8 cellular contexts compared by ENCODE assay signal in genomic region chr2:172172513-172173217, GRCh38.
A peak's percentile ranks its signal among the peaks of the same experiment; 100 is the strongest.
DNase-seq lines count a peak whose midpoint lies in the region; ATAC-seq, FAIRE-seq and TF ChIP-seq lines count a peak whose summit lies in the region.

No MANE protein-coding gene starts in this region.

- DNase-seq in CD8-positive, alpha-beta memory T cell, result peak; percentile 34 to 67 (median 55)
- DNase-seq in HT1080 (ENCODE audit: low read depth) (peak; percentile 71), RWPE2 (ENCODE audit: low spot score) (no peak), frontal cortex (ENCODE audit: low spot score in 2 of 2) (peak; percentile 69 to 80)
- DNase-seq in activated gamma-delta T cell treated with anti-CD3 and anti-CD28 coated beads, Interleukin-2, amount 50 U/mL, for 16 hours (ENCODE audit: low read depth), result peak; percentile 40
- DNase-seq in stimulated activated naive CD8-positive, alpha-beta T cell treated with anti-CD3 and anti-CD28 coated beads, Interleukin-15, Interleukin-2, amounts not matched to agents 100 U/mL and 50 U/mL, for 24 hours, result peak; percentile 74

- H3K4me3 Mint-ChIP-seq in CD8-positive, alpha-beta memory T cell, result peak overlapping the region; percentile 24 to 78 (median 66)

- no peaks in the 10 kb centered on the region for H3F3A ChIP-seq in neural cell (ENCODE audit: insufficient read depth, low read length, poor library complexity, severe bottlenecking)

- H3K27me3 Mint-ChIP-seq in CD8-positive, alpha-beta memory T cell, result peaks cover 10 to 17% of the 10 kb centered on the region in 2 donors

- peak overlapping the region; percentile 50 for H3K4me3 ChIP-seq in CD8-positive, alpha-beta memory T cell (ENCODE audit: low read length)
- peak overlapping the region; percentile 46 for H3K4me3 ChIP-seq in RWPE2 (ENCODE audit: severe bottlenecking)
- peak overlapping the region; percentile 67 for H3K4me3 ChIP-seq in neural cell (ENCODE audit: low read length)

- no peak for TF ChIP-seq EP300 in neural cell (conservative IDR thresholded peaks at IDR 0.05; ENCODE audit: poor library complexity, severe bottlenecking)

- H3K9me3 Mint-ChIP-seq in CD8-positive, alpha-beta memory T cell, result peaks cover 0 to 2% (median 0%) of the 10 kb centered on the region in 5 donors

- H3K36me3 ChIP-seq in CD8-positive, alpha-beta memory T cell (ENCODE audit: insufficient read depth, low read length), result no peaks in the 10 kb centered on the region
- H3K36me3 ChIP-seq in RWPE2 (ENCODE audit: low read depth) (no peaks in the 10 kb centered on the region), neural cell (ENCODE audit: insufficient read depth, low read length) (no peaks in the 10 kb centered on the region)

- TF ChIP-seq RAD21 in neural cell (conservative IDR thresholded peaks at IDR 0.05), result peak; percentile 94

- H4K20me1 ChIP-seq in neural cell (ENCODE audit: insufficient read depth), result no peaks in the 10 kb centered on the region

- H3K4me2 ChIP-seq in neural cell (ENCODE audit: low read length), result no peak overlapping the region

- peaks cover 0 to 6% (median 0%) of the 10 kb centered on the region in 3 donors for H3K36me3 Mint-ChIP-seq in CD8-positive, alpha-beta memory T cell

- no peak overlapping the region for H3K27ac Mint-ChIP-seq in CD8-positive, alpha-beta memory T cell

- TF ChIP-seq CTCF in RWPE2 (IDR thresholded peaks at IDR 0.05; ENCODE audit: poor library complexity, severe bottlenecking) (peak; percentile 95), neural cell (IDR thresholded peaks at IDR 0.05; ENCODE audit: poor library complexity, severe bottlenecking) (peak; percentile 83)

- peaks cover 5 to 11% (median 7%) of the 10 kb centered on the region in 3 donors for H3K4me1 Mint-ChIP-seq in CD8-positive, alpha-beta memory T cell

- no peak for FAIRE-seq in frontal cortex (lab: Jason Lieb, UNC)

- no peaks in the 10 kb centered on the region for H3K27me3 ChIP-seq in CD8-positive, alpha-beta memory T cell (ENCODE audit: insufficient read depth, low read length, poor library complexity, severe bottlenecking)
- no peaks in the 10 kb centered on the region for H3K27me3 ChIP-seq in RWPE2 (ENCODE audit: insufficient read depth, poor library complexity, severe bottlenecking)
- peaks cover 17% of the 10 kb centered on the region for H3K27me3 ChIP-seq in neural cell (ENCODE audit: insufficient read depth, low read depth, low read length)

- no peak overlapping the region for H3K27ac ChIP-seq in CD8-positive, alpha-beta memory T cell (ENCODE audit: low read depth, low read length)
- peak overlapping the region; percentile 37 for H3K27ac ChIP-seq in RWPE2 (ENCODE audit: poor library complexity, severe bottlenecking)
- H3K27ac ChIP-seq in neural cell (ENCODE audit: low read length), result no peak overlapping the region

- ATAC-seq in RWPE2 (ENCODE audit: low read depth) (peak; percentile 99), GM21447 (IDR thresholded peaks at IDR 0.05; ENCODE audit: unreplicated experiment) (no peak)
- peak; percentile 94 for ATAC-seq in stimulated activated naive CD8-positive, alpha-beta T cell treated with anti-CD3 and anti-CD28 coated beads, Interleukin-15, Interleukin-2, amounts not matched to agents 100 U/mL and 50 U/mL, for 24 hours

- H3K4me1 ChIP-seq in CD8-positive, alpha-beta memory T cell (ENCODE audit: insufficient read depth, low read length), result no peaks in the 10 kb centered on the region
- H3K4me1 ChIP-seq in RWPE2 (ENCODE audit: insufficient read depth, poor library complexity, severe bottlenecking), result no peaks in the 10 kb centered on the region

- H3K79me2 ChIP-seq in neural cell (replicated peaks; ENCODE audit: insufficient read depth, low read length), result no peaks in the 10 kb centered on the region

- H3K9me3 ChIP-seq in CD8-positive, alpha-beta memory T cell (ENCODE audit: low read length), result no peaks in the 10 kb centered on the region
- H3K9me3 ChIP-seq in RWPE2 (ENCODE audit: severe bottlenecking) (no peaks in the 10 kb centered on the region), neural cell (ENCODE audit: low read length) (no peaks in the 10 kb centered on the region)

- CTCF ChIA-PET in CD8-positive, alpha-beta memory T cell (lab: Charles Lee), result interaction anchor here (0.8 to 6.5 kb wide), 8 partner anchors 250 to 311 kb away, joined by 3 to 113 read pairs (median 4); no protein-coding TSS in a partner anchor

- peak overlapping the region; percentile 36 for H3K9ac ChIP-seq in neural cell (ENCODE audit: low read length)

- no peaks in the 10 kb centered on the region for H3K9me2 ChIP-seq in neural cell (ENCODE audit: insufficient read depth, low read length)

- POLR2A ChIA-PET in CD8-positive, alpha-beta memory T cell (lab: Charles Lee), result interaction anchor here (1.5 kb wide), 1 partner anchor 291 kb away, joined by 3 read pairs; no protein-coding TSS in a partner anchor

- H2AFZ ChIP-seq in neural cell (ENCODE audit: low read depth, low read length), result peak overlapping the region; percentile 19

TF ChIP-seq in neural cell, 6 proteins besides CTCF, POLR2A, EP300 and RAD21:
- TF ChIP-seq EZH2 (IDR thresholded peaks at IDR 0.05; ENCODE audit: borderline replicate concordance, insufficient read depth, low read length, poor library complexity, severe bottlenecking) (no peak), POLR2AphosphoS5 (IDR thresholded peaks at IDR 0.05) (no peak), REST (IDR thresholded peaks at IDR 0.05; ENCODE audit: borderline replicate concordance) (no peak), SMC3 (conservative IDR thresholded peaks at IDR 0.05; ENCODE audit: poor library complexity) (peak; percentile 95), TAF1 (IDR thresholded peaks at IDR 0.05; ENCODE audit: low read depth) (no peak), MXI1 (conservative IDR thresholded peaks at IDR 0.05; ENCODE audit: poor library complexity, severe bottlenecking) (peak; percentile 25)
